ENCODE assay signal across 8 cellular contexts in genomic region chr7:18520450-18521235, GRCh38. TPM values are rescaled to one million over a fixed set of nuclear protein-coding genes. Genes with fewer than 3 reads are reported as not detected.
DNase-seq lines count a peak whose midpoint lies in the region; ATAC-seq and TF ChIP-seq lines count a peak whose summit lies in the region.

No MANE protein-coding gene starts in this region.

- H4K20me1 ChIP-seq in mammary epithelial cell (ENCODE audit: insufficient read depth, low read length) (peaks cover 2% of the 10 kb centered on the region), hepatocyte (ENCODE audit: insufficient read depth, poor library complexity, severe bottlenecking) (no peaks in the 10 kb centered on the region)

- H3K79me2 ChIP-seq in ACC112 (ENCODE audit: control insufficient read depth, insufficient read depth, low read length, unreplicated experiment) (no peaks in the 10 kb centered on the region), mammary epithelial cell (ENCODE audit: insufficient read depth, low read length) (peaks cover 51% of the 10 kb centered on the region), hepatocyte (no peaks in the 10 kb centered on the region)

- dilution Hi-C loops in mammary epithelial cell (cut with HindIII; ENCODE audit: low sequenced_read_pairs): no loop called here

- in situ Hi-C loops in mammary epithelial cell (cut with MboI; ENCODE audit: low sequenced_read_pairs in 2 of 2): loop anchor here in 1 of 2 donors (25.0 kb wide), 1 partner anchor 158 kb away; no protein-coding TSS in a partner anchor

- WGBS in mammary epithelial cell (ENCODE audit: low coverage, missing lambda C conversion rate): 44% methylated on average over 5 of the region's 5 CpGs
- 84% methylated on average over 5 of the region's 5 CpGs for WGBS in hepatocyte (ENCODE audit: low lambda C conversion rate, missing lambda C conversion rate)

- H3K27ac ChIP-seq in ACC112 (ENCODE audit: low read depth, low read length): peak overlapping the region; percentile 72
- H3K27ac ChIP-seq in mammary epithelial cell (ENCODE audit: insufficient read depth, low read depth, low read length): peak overlapping the region; percentile 34
- no peak overlapping the region for H3K27ac ChIP-seq in hepatocyte

- BruUV-seq in mammary epithelial cell (replicated peaks; lab: Mats Ljungman, UMichigan): no TSS peak

- intact Hi-C loops in mammary epithelial cell (cut with micrococcal nuclease): no loop called here

- H3K4me3 ChIP-seq in ACC112 (ENCODE audit: low read depth, low read length) (peak overlapping the region; percentile 63), mammary epithelial cell (replicated peaks in 1 of 3; ENCODE audit: insufficient read depth in 1 of 3, low read depth in 2 of 3, low read length in 3 of 3) (no peak overlapping the region), hepatocyte (no peak overlapping the region)

- no peak overlapping the region for H3K9ac ChIP-seq in mammary epithelial cell (ENCODE audit: insufficient read depth, low read length)

- H2AFZ ChIP-seq in ACC112 (ENCODE audit: low read length, unreplicated experiment) (peak overlapping the region; percentile 88), mammary epithelial cell (ENCODE audit: low read depth, low read length) (peak overlapping the region; percentile 3), hepatocyte (no peak overlapping the region)

- H3K4me2 ChIP-seq in mammary epithelial cell (ENCODE audit: insufficient read depth, low read depth, low read length): peak overlapping the region; percentile 43
- no peak overlapping the region for H3K4me2 ChIP-seq in hepatocyte

- no peak for TF ChIP-seq CTCF in mammary epithelial cell (conservative IDR thresholded peaks at IDR 0.05 in 1 of 2, IDR thresholded peaks at IDR 0.05 in 1 of 2; ENCODE audit: extremely low read depth in 1 of 2, insufficient read depth in 1 of 2, low read depth in 1 of 2, low read length in 2 of 2)
- TF ChIP-seq CTCF in hepatocyte (IDR thresholded peaks at IDR 0.05; ENCODE audit: poor library complexity): no peak

- H3K27me3 ChIP-seq in ACC112 (ENCODE audit: insufficient read depth, low read length) (no peaks in the 10 kb centered on the region), mammary epithelial cell (ENCODE audit: insufficient read depth, low read length) (no peaks in the 10 kb centered on the region), hepatocyte (no peaks in the 10 kb centered on the region)

- H3K9me2 ChIP-seq in hepatocyte (replicated peaks; ENCODE audit: insufficient read depth): no peaks in the 10 kb centered on the region

- H3K36me3 ChIP-seq in ACC112 (ENCODE audit: insufficient read depth, low read length) (no peaks in the 10 kb centered on the region), mammary epithelial cell (ENCODE audit: insufficient read depth, low read length) (peaks cover 1% of the 10 kb centered on the region), hepatocyte (replicated peaks; ENCODE audit: insufficient read depth, low read depth) (no peaks in the 10 kb centered on the region)

- H3K4me1 ChIP-seq in ACC112 (ENCODE audit: control insufficient read depth, insufficient read depth, low read length, unreplicated experiment) (peaks cover 15% of the 10 kb centered on the region), mammary epithelial cell (ENCODE audit: insufficient read depth, low read length) (peaks cover 9% of the 10 kb centered on the region), hepatocyte (ENCODE audit: insufficient read depth) (no peaks in the 10 kb centered on the region)

- H3K9me3 ChIP-seq in mammary epithelial cell (replicated peaks; ENCODE audit: insufficient read depth, low read length) (no peaks in the 10 kb centered on the region), hepatocyte (ENCODE audit: low read depth) (no peaks in the 10 kb centered on the region)

- CTCF ChIA-PET in mammary epithelial cell (lab: Charles Lee; ENCODE audit: low non-redundant PET): no interaction called here

- peak; percentile 60 for ATAC-seq in GM19351 (IDR thresholded peaks at IDR 0.05; ENCODE audit: unreplicated experiment)
- ATAC-seq in HG03342 (IDR thresholded peaks at IDR 0.05; ENCODE audit: unreplicated experiment): peak; percentile 61

- DNase-seq in mammary epithelial cell (peak; percentile 53), NCI-H510A treated with DMSO at 0.1 percent for 48 hours (lab: John Stamatoyannopoulos, UW) (no peak), hepatocyte (ENCODE audit: low spot score) (no peak), HT-29 (ENCODE audit: low spot score) (no peak)
- DNase-seq in activated effector memory CD4-positive, alpha-beta T cell treated with Interleukin-2 at 50 U/mL for 16 hours: no peak

RNA-seq across cellular contexts. Expression of gene HDAC9, which starts 25.1 kb away (rescaled TPM):
- 10 to 100 TPM; 33.3 to 34.0 TPM for total RNA-seq in mammary epithelial cell
- 5.9 TPM for polyA plus RNA-seq in mammary epithelial cell
- 10.0 TPM for polyA minus RNA-seq in mammary epithelial cell
- total RNA-seq in hepatocyte: 6.7 and 9.4 TPM in 2 replicates
- polyA plus RNA-seq in hepatocyte: 3.7 and 5.8 TPM in 2 replicates
- total RNA-seq in HT-29 (2014; rRNA removed; shearing (Covaris generic)): 0.73 and 3.0 TPM in 2 replicates
